14 cellular contexts compared by ENCODE assay signal in genomic region chr4:153731239-153731638, GRCh38. TPM values are rescaled to one million over a fixed set of nuclear protein-coding genes. Genes with fewer than 3 reads are reported as not detected.
DNase-seq lines count a peak whose midpoint lies in the region; ATAC-seq and TF ChIP-seq lines count a peak whose summit lies in the region.
"Had no signal": no experiment of that assay in that cellular context is flagged by ENCODE, and none has a peak within 500 bp of the region (broad histone marks: within the 10 kb centered on the region; RNA-seq: fewer than 3 reads in every experiment).

No MANE protein-coding gene starts in this region.

- no peak overlapping the region for H2AK5ac ChIP-seq in mesenchymal stem cell (ENCODE audit: low read length, severe bottlenecking)

- no peaks in the 10 kb centered on the region for H3K36me3 ChIP-seq in BJ (ENCODE audit: control insufficient read depth, insufficient read depth, low read length)
- no peaks in the 10 kb centered on the region for H3K36me3 ChIP-seq in mesenchymal stem cell (ENCODE audit: control insufficient read depth in 1 of 2, insufficient read depth in 2 of 2, low read depth in 1 of 2, low read length in 2 of 2)

- POLR2A ChIA-PET in BJ (lab: Charles Lee) = no interaction called here
- POLR2A ChIA-PET in activated CD4-positive, alpha-beta T cell treated with anti-CD3 and anti-CD28 coated beads, Interleukin-2, amount 10 ng/mL, durations not matched to agents 7 days and 5 days (lab: Charles Lee) = no interaction called here

- no peaks in the 10 kb centered on the region for H3K9me3 Mint-ChIP-seq in activated CD4-positive, alpha-beta T cell treated with anti-CD3 and anti-CD28 coated beads, Interleukin-2, amount 10 ng/mL, durations not matched to agents 7 days and 5 days
- H3K9me3 Mint-ChIP-seq: activated T-cell treated with anti-CD3 and anti-CD28 coated beads, Interleukin-2, amount 50 U/mL, for 72 hours had no signal

- no peak overlapping the region for H4K91ac ChIP-seq in mesenchymal stem cell (ENCODE audit: low read length)

- H3K18ac ChIP-seq in mesenchymal stem cell (ENCODE audit: low read depth in 1 of 2, low read length in 2 of 2) = no peak overlapping the region

- H3K79me1 ChIP-seq in mesenchymal stem cell (replicated peaks; ENCODE audit: low read length, poor library complexity, severe bottlenecking) = no peaks in the 10 kb centered on the region

- no peak for ATAC-seq in HG02938 (IDR thresholded peaks at IDR 0.05; ENCODE audit: unreplicated experiment)
- ATAC-seq: activated T-cell treated with anti-CD3 and anti-CD28 coated beads, Interleukin-2, amount 50 U/mL, for 72 hours; Panc1 had no signal

- no peak overlapping the region for H3K27ac Mint-ChIP-seq in activated CD4-positive, alpha-beta T cell treated with anti-CD3 and anti-CD28 coated beads, Interleukin-2, amount 10 ng/mL, durations not matched to agents 7 days and 5 days
- H3K27ac Mint-ChIP-seq: activated T-cell treated with anti-CD3 and anti-CD28 coated beads, Interleukin-2, amount 50 U/mL, for 72 hours had no signal

- CTCF ChIA-PET in BJ (lab: Yijun Ruan, JAX) = no interaction called here
- CTCF ChIA-PET in activated CD4-positive, alpha-beta T cell treated with anti-CD3 and anti-CD28 coated beads, Interleukin-2, amount 10 ng/mL, durations not matched to agents 7 days and 5 days (lab: Charles Lee) = no interaction called here

- H3K27me3 Mint-ChIP-seq in activated CD4-positive, alpha-beta T cell treated with anti-CD3 and anti-CD28 coated beads, Interleukin-2, amount 10 ng/mL, durations not matched to agents 7 days and 5 days = peaks cover 39% of the 10 kb centered on the region

- no peak overlapping the region for H3K4ac ChIP-seq in mesenchymal stem cell (ENCODE audit: low read depth in 1 of 2, low read length in 2 of 2)

- in situ Hi-C loops in astrocyte of the spinal cord (cut with HindIII; ENCODE audit: low sequenced_read_pairs) = no loop called here

- no peak overlapping the region for H2BK12ac ChIP-seq in mesenchymal stem cell (ENCODE audit: low read length in 2 of 2)

- no peaks in the 10 kb centered on the region for H3K9me3 ChIP-seq in mesenchymal stem cell (ENCODE audit: control insufficient read depth, low read length)
- H3K9me3 ChIP-seq: Caco-2 had no signal

- no peak overlapping the region for H2BK5ac ChIP-seq in mesenchymal stem cell (ENCODE audit: low read depth, low read length, poor library complexity, severe bottlenecking)

- H2AFZ ChIP-seq in mesenchymal stem cell (ENCODE audit: low read depth, low read length) = no peak overlapping the region

- H3K27ac ChIP-seq in mesenchymal stem cell (ENCODE audit: low read length, poor library complexity, severe bottlenecking) = no peak overlapping the region
- H3K27ac ChIP-seq: coronary artery, VCaP had no signal

- H3K27me3 ChIP-seq in BJ (ENCODE audit: control insufficient read depth, insufficient read depth, low read length) (no peaks in the 10 kb centered on the region), mesenchymal stem cell (ENCODE audit: control insufficient read depth in 1 of 2, insufficient read depth in 1 of 2, low read length in 2 of 2) (peaks cover 0 to 30% of the 10 kb centered on the region in 2 experiments)

- no peak overlapping the region for H2BK15ac ChIP-seq in mesenchymal stem cell (ENCODE audit: low read depth, poor library complexity, severe bottlenecking)

- no peak overlapping the region for H3K23ac ChIP-seq in mesenchymal stem cell (ENCODE audit: low read length in 2 of 2)

- DNase-seq in BJ (ENCODE audit: low read depth) (peak; percentile 64), Kasumi-1 (lab: John Stamatoyannopoulos, UW) (peak; percentile 18 to 51), astrocyte of the spinal cord (ENCODE audit: low read depth, low spot score) (peak; percentile 86), mesenchymal stem cell (peak; percentile 29), cerebellar cortex (ENCODE audit: low spot score) (no peak)
- no peak for DNase-seq in activated CD8-positive, alpha-beta memory T cell treated with anti-CD3 and anti-CD28 coated beads, Interleukin-2, amount 50 U/mL, for 4 hours
- DNase-seq in activated CD4-positive, alpha-beta T cell treated with anti-CD3 and anti-CD28 coated beads, Interleukin-2, amount 10 ng/mL, durations not matched to agents 7 days and 5 days = no peak
- DNase-seq: activated T-cell treated with anti-CD3 and anti-CD28 coated beads, Interleukin-2, amount 50 U/mL, for 72 hours; Caco-2; small intestine had no signal

- H4K8ac ChIP-seq in mesenchymal stem cell (ENCODE audit: low read length) = no peak overlapping the region

- H2BK120ac ChIP-seq in mesenchymal stem cell (ENCODE audit: low read depth, low read length) = no peak overlapping the region

- no peak overlapping the region for H3K14ac ChIP-seq in mesenchymal stem cell (ENCODE audit: low read length in 2 of 2)

- no peak for TF ChIP-seq CTCF in BJ (IDR thresholded peaks at IDR 0.05; ENCODE audit: insufficient read depth, low read depth, low read length)
- TF ChIP-seq CTCF in astrocyte of the spinal cord (IDR thresholded peaks at IDR 0.05; ENCODE audit: low read depth, low read length) = no peak

- no peak overlapping the region for H3K4me2 ChIP-seq in mesenchymal stem cell (ENCODE audit: low read length, poor library complexity, severe bottlenecking)

- H3K36me3 Mint-ChIP-seq in activated CD4-positive, alpha-beta T cell treated with anti-CD3 and anti-CD28 coated beads, Interleukin-2, amount 10 ng/mL, durations not matched to agents 7 days and 5 days (ENCODE audit: low read depth) = no peaks in the 10 kb centered on the region

- H3K4me3 Mint-ChIP-seq in activated CD4-positive, alpha-beta T cell treated with anti-CD3 and anti-CD28 coated beads, Interleukin-2, amount 10 ng/mL, durations not matched to agents 7 days and 5 days = no peak overlapping the region
- H3K4me3 Mint-ChIP-seq: activated T-cell treated with anti-CD3 and anti-CD28 coated beads, Interleukin-2, amount 50 U/mL, for 72 hours had no signal

- 9% methylated on average over 3 of the region's 3 CpGs for WGBS in mesenchymal stem cell

- peaks cover 4% of the 10 kb centered on the region for H3K4me1 Mint-ChIP-seq in activated CD4-positive, alpha-beta T cell treated with anti-CD3 and anti-CD28 coated beads, Interleukin-2, amount 10 ng/mL, durations not matched to agents 7 days and 5 days

- peak overlapping the region; percentile 40 for H3K9ac ChIP-seq in mesenchymal stem cell (ENCODE audit: low read length)

- H3K4me3 ChIP-seq in BJ (ENCODE audit: low read depth, low read length) = no peak overlapping the region
- H3K4me3 ChIP-seq in astrocyte of the spinal cord (ENCODE audit: low read depth, low read length) = no peak overlapping the region
- no peak overlapping the region for H3K4me3 ChIP-seq in mesenchymal stem cell (ENCODE audit: insufficient read depth in 1 of 2, low read depth in 1 of 2, low read length in 2 of 2)
- H3K4me3 ChIP-seq: coronary artery had no signal

- H3K4me1 ChIP-seq in mesenchymal stem cell (ENCODE audit: control insufficient read depth, insufficient read depth, low read depth, low read length) = no peaks in the 10 kb centered on the region

RNA-seq across cellular contexts. Expression of gene RNF175, which starts 28.6 kb away (rescaled TPM):
- polyA plus RNA-seq in BJ (2011; rRNA removed) = 0.06 TPM in 1 of 2 replicates, not detected in the other
- not detected in 2 replicates for polyA minus RNA-seq in BJ (2011; rRNA and poly(A)+ RNA removed)
- not detected for polyA plus RNA-seq in mesenchymal stem cell (2013, experiment 1 of 2)
- polyA plus RNA-seq in mesenchymal stem cell (2013, experiment 2 of 2) = 0.05 TPM
- total RNA-seq in activated CD4-positive, alpha-beta T cell treated with anti-CD3 and anti-CD28 coated beads, Interleukin-2, amount 10 ng/mL, durations not matched to agents 7 days and 5 days = not detected
- total RNA-seq: Caco-2 had no signal

RNA-seq across cellular contexts. Expression of gene TLR2, which starts 47.2 kb away (rescaled TPM):
- polyA plus RNA-seq in BJ (2011; rRNA removed) = 0.05 TPM in 1 of 2 replicates, not detected in the other
- polyA minus RNA-seq in BJ (2011; rRNA and poly(A)+ RNA removed) = 0.05 and 0.21 TPM in 2 replicates
- polyA plus RNA-seq in mesenchymal stem cell (2013, experiment 1 of 2) = 0.06 TPM
- polyA plus RNA-seq in mesenchymal stem cell (2013, experiment 2 of 2) = 0.05 TPM
- total RNA-seq in activated CD4-positive, alpha-beta T cell treated with anti-CD3 and anti-CD28 coated beads, Interleukin-2, amount 10 ng/mL, durations not matched to agents 7 days and 5 days = 1 to 10 TPM in 1 of 2 experiments, under 1 TPM in 1; 0.97 to 2.0 TPM

RNA-seq across cellular contexts. Expression of gene SFRP2, which starts 57.6 kb away (rescaled TPM):
- 0.05 TPM in 1 of 2 replicates, not detected in the other for polyA plus RNA-seq in BJ (2011; rRNA removed)
- polyA minus RNA-seq in BJ (2011; rRNA and poly(A)+ RNA removed) = 0.24 TPM in 1 of 2 replicates, not detected in the other
- polyA plus RNA-seq in mesenchymal stem cell (2013, experiment 1 of 2) = 6.0 TPM
- polyA plus RNA-seq in mesenchymal stem cell (2013, experiment 2 of 2) = 6.2 TPM
- not detected for total RNA-seq in activated CD4-positive, alpha-beta T cell treated with anti-CD3 and anti-CD28 coated beads, Interleukin-2, amount 10 ng/mL, durations not matched to agents 7 days and 5 days
- total RNA-seq: activated T-cell treated with anti-CD3 and anti-CD28 coated beads, Interleukin-2, amount 50 U/mL, for 72 hours; Caco-2 had no signal

Comparison
In these comparisons a context has a peak if more than half of its experiments do, and no peak if none do; other contexts are left out.
1. DNase-seq: peak in BJ (single experiment), Kasumi-1 (2 of 2), astrocyte of the spinal cord (single experiment) and mesenchymal stem cell (single experiment); none in activated CD8-positive, alpha-beta memory T cell treated with anti-CD3 and anti-CD28 coated beads, Interleukin-2, amount 50 U/mL, for 4 hours (single experiment), activated CD4-positive, alpha-beta T cell treated with anti-CD3 and anti-CD28 coated beads, Interleukin-2, amount 10 ng/mL, durations not matched to agents 7 days and 5 days (single experiment) and cerebellar cortex (single experiment).